ENCODE assay signal across 8 cellular contexts in genomic region chr17:17693955-17694228, GRCh38. TPM values are rescaled to one million over a fixed set of nuclear protein-coding genes. Genes with fewer than 3 reads are reported as not detected.
DNase-seq lines count a peak whose midpoint lies in the region; ATAC-seq, FAIRE-seq and TF ChIP-seq lines count a peak whose summit lies in the region.

No MANE protein-coding gene starts in this region.

- no peak for TF ChIP-seq POLR2A in GM12891 (IDR thresholded peaks at IDR 0.05; ENCODE audit: low read depth, low read length)

- peak overlapping the region; percentile 71 for H3K9ac ChIP-seq in rectal smooth muscle tissue (ENCODE audit: low read length)

- no peaks in the 10 kb centered on the region for H3K36me3 ChIP-seq in rectal smooth muscle tissue (ENCODE audit: control insufficient read depth, insufficient read depth, low read length)

- H3K27me3 ChIP-seq in rectal smooth muscle tissue (ENCODE audit: control insufficient read depth, insufficient read depth, low read length) = no peaks in the 10 kb centered on the region

- FAIRE-seq in GM12891 (lab: Jason Lieb, UNC) = no peak

- H3K4me3 ChIP-seq in epithelial cell of esophagus (ENCODE audit: low read length) = peak overlapping the region; percentile 34
- peak overlapping the region; percentile 58 for H3K4me3 ChIP-seq in rectal smooth muscle tissue (ENCODE audit: low read length)

- H3K27ac ChIP-seq in rectal smooth muscle tissue (ENCODE audit: low read depth, low read length) = peak overlapping the region; percentile 97

- ATAC-seq in GM19035 (IDR thresholded peaks at IDR 0.05; ENCODE audit: unreplicated experiment) (no peak), GM19455 (IDR thresholded peaks at IDR 0.05; ENCODE audit: unreplicated experiment) (no peak)

- no peak for TF ChIP-seq CTCF in epithelial cell of esophagus (IDR thresholded peaks at IDR 0.05; ENCODE audit: insufficient read depth, low read depth, low read length, missing control alignments)

- peaks cover 39% of the 10 kb centered on the region for H3K4me1 ChIP-seq in rectal smooth muscle tissue (ENCODE audit: control insufficient read depth, insufficient read depth, low read length)

- no peak for DNase-seq in GM12891 (ENCODE audit: insufficient read length, low spot score)
- no peak for DNase-seq in epithelial cell of esophagus (ENCODE audit: low read depth)
- no peak for DNase-seq in middle frontal gyrus (ENCODE audit: extremely low spot score, low spot score)
- DNase-seq in kidney tubule cell (ENCODE audit: low spot score) = no peak

TF ChIP-seq in GM12891, 5 proteins besides CTCF, POLR2A, EP300 and RAD21:
- peak; percentile 4; the same call in 1 of the 2 replicates for TF ChIP-seq POLR2AphosphoS5 (IDR thresholded peaks at IDR 0.05; ENCODE audit: low read depth, low read length)
- no peak for TF ChIP-seq TAF1 (IDR thresholded peaks at IDR 0.05; ENCODE audit: low read depth, low read length)

TF ChIP-seq in PFSK-1, 5 proteins besides CTCF, POLR2A, EP300 and RAD21:
- TF ChIP-seq POLR2AphosphoS5 (IDR thresholded peaks at IDR 0.05; ENCODE audit: low read depth, low read length) = no peak
- TF ChIP-seq REST (IDR thresholded peaks at IDR 0.05; ENCODE audit: insufficient read depth in 1 of 2, low read depth in 2 of 2, low read length in 2 of 2) = no peak
- peak; percentile 42; the same call in 1 of the 2 replicates for TF ChIP-seq TAF1 (IDR thresholded peaks at IDR 0.05; ENCODE audit: borderline replicate concordance, insufficient read depth, low read length)

RNA-seq across cellular contexts. Expression of gene RAI1, which starts 12.6 kb away (rescaled TPM):
- 7.1 TPM for polyA plus RNA-seq in GM12891 (2012; ENCODE audit: low read depth, missing spikeins)
- 52.1 TPM for polyA plus RNA-seq in PFSK-1 (2012; ENCODE audit: insufficient read length, low read depth)
